In genomic region chr1:79322511-79323027, GRCh38 we compare ENCODE assay signal across 16 cellular contexts.
DNase-seq lines count a peak whose midpoint lies in the region; ATAC-seq, FAIRE-seq and TF ChIP-seq lines count a peak whose summit lies in the region.
"Had no signal": no experiment of that assay in that cellular context is flagged by ENCODE, and none has a peak within 500 bp of the region (broad histone marks: within the 10 kb centered on the region; RNA-seq: fewer than 3 reads in every experiment).

No MANE protein-coding gene starts in this region.

- H3K27ac Mint-ChIP-seq in effector memory CD8-positive, alpha-beta T cell: no peak overlapping the region
- H3K27ac Mint-ChIP-seq: activated naive CD8-positive, alpha-beta T cell treated with anti-CD3 and anti-CD28 coated beads, Interleukin-2, amount 50 U/mL, for 24 hours; activated T-cell treated with anti-CD3 and anti-CD28 coated beads, Interleukin-2, amount 50 U/mL, for 72 hours had no signal

- H3K4me2 ChIP-seq in hepatocyte: no peak overlapping the region

- peaks cover 15% of the 10 kb centered on the region for H3K4me1 ChIP-seq in ACC112 (ENCODE audit: control insufficient read depth, insufficient read depth, low read length, unreplicated experiment)
- no peaks in the 10 kb centered on the region for H3K4me1 ChIP-seq in hepatocyte (ENCODE audit: insufficient read depth)
- H3K4me1 ChIP-seq: colonic mucosa, right lobe of liver, thyroid gland had no signal

- H3K9me2 ChIP-seq in hepatocyte (replicated peaks; ENCODE audit: insufficient read depth): no peaks in the 10 kb centered on the region

- no peak for TF ChIP-seq CTCF in bronchial epithelial cell (IDR thresholded peaks at IDR 0.05; ENCODE audit: insufficient read depth, low read length, severe bottlenecking)
- TF ChIP-seq CTCF in hepatocyte (IDR thresholded peaks at IDR 0.05; ENCODE audit: poor library complexity): no peak
- TF ChIP-seq CTCF in GM13977 (IDR thresholded peaks at IDR 0.05; ENCODE audit: extremely low read depth, insufficient read depth, missing control alignments): no peak

- H2AFZ ChIP-seq in ACC112 (ENCODE audit: low read length, unreplicated experiment) (no peak overlapping the region), hepatocyte (no peak overlapping the region)

- FAIRE-seq in bronchial epithelial cell (lab: Jason Lieb, UNC): no peak

- DNase-seq in LHCN-M2 (ENCODE audit: low read depth): peak; percentile 31
- peak; percentile 28 for DNase-seq in bronchial epithelial cell (ENCODE audit: low read depth)
- DNase-seq in hepatocyte (ENCODE audit: low spot score): no peak
- no peak for DNase-seq in GM13977 (ENCODE audit: low spot score)
- no peak for DNase-seq in SHP77 (lab: John Stamatoyannopoulos, UW)
- DNase-seq in effector memory CD8-positive, alpha-beta T cell: no peak
- DNase-seq: activated CD4-positive, alpha-beta T cell treated with anti-CD3 and anti-CD28 coated beads, Interleukin-2, amount 50 U/mL, for 48 hours; activated naive CD8-positive, alpha-beta T cell treated with anti-CD3 and anti-CD28 coated beads, Interleukin-2, amount 50 U/mL, for 24 hours; activated T-cell treated with anti-CD3 and anti-CD28 coated beads, Interleukin-2, amount 50 U/mL, for 72 hours; colonic mucosa; NCI-H1092; right lobe of liver; stimulated activated CD4-positive, alpha-beta T cell treated with anti-CD3 and anti-CD28 coated beads, Interleukin-4, amount 100 ng/mL, for 1 hour; thyroid gland had no signal

- in situ Hi-C loops in GM13977 (cut with MboI; ENCODE audit: low pct_unique_long_range_greater_than_20kb, low sequenced_read_pairs, unreplicated experiment): no loop called here

- H4K20me1 ChIP-seq in hepatocyte (ENCODE audit: insufficient read depth, poor library complexity, severe bottlenecking): no peaks in the 10 kb centered on the region

- peaks cover 3 to 5% of the 10 kb centered on the region in 2 donors for H3K9me3 Mint-ChIP-seq in effector memory CD8-positive, alpha-beta T cell

- no peaks in the 10 kb centered on the region for H3K27me3 Mint-ChIP-seq in effector memory CD8-positive, alpha-beta T cell
- H3K27me3 Mint-ChIP-seq: activated naive CD8-positive, alpha-beta T cell treated with anti-CD3 and anti-CD28 coated beads, Interleukin-2, amount 50 U/mL, for 24 hours had no signal

- H3K36me3 ChIP-seq in ACC112 (ENCODE audit: insufficient read depth, low read length) (peaks cover 5% of the 10 kb centered on the region; the same call in 1 of the 2 replicates), bronchial epithelial cell (ENCODE audit: control insufficient read depth, insufficient read depth, low read length) (no peaks in the 10 kb centered on the region), hepatocyte (replicated peaks; ENCODE audit: insufficient read depth, low read depth) (no peaks in the 10 kb centered on the region)
- H3K36me3 ChIP-seq: colonic mucosa, right lobe of liver, thyroid gland had no signal

- no peaks in the 10 kb centered on the region for H3K9me3 ChIP-seq in hepatocyte (ENCODE audit: low read depth)
- H3K9me3 ChIP-seq: colonic mucosa, right lobe of liver, thyroid gland had no signal

- H3K27me3 ChIP-seq in ACC112 (ENCODE audit: insufficient read depth, low read length) (no peaks in the 10 kb centered on the region), bronchial epithelial cell (ENCODE audit: control insufficient read depth, insufficient read depth, low read length) (no peaks in the 10 kb centered on the region), hepatocyte (no peaks in the 10 kb centered on the region)
- H3K27me3 ChIP-seq: colonic mucosa, right lobe of liver, thyroid gland had no signal

- H3K4me3 ChIP-seq in ACC112 (ENCODE audit: low read depth, low read length) (peak overlapping the region; percentile 42), bronchial epithelial cell (ENCODE audit: low read depth, low read length) (no peak overlapping the region), hepatocyte (no peak overlapping the region)
- H3K4me3 ChIP-seq: colonic mucosa, right lobe of liver, thyroid gland had no signal

- H3K79me2 ChIP-seq in ACC112 (ENCODE audit: control insufficient read depth, insufficient read depth, low read length, unreplicated experiment) (no peaks in the 10 kb centered on the region), hepatocyte (no peaks in the 10 kb centered on the region)

- H3K36me3 Mint-ChIP-seq in effector memory CD8-positive, alpha-beta T cell (ENCODE audit: insufficient read depth): no peaks in the 10 kb centered on the region

- H3K27ac ChIP-seq in ACC112 (ENCODE audit: low read depth, low read length): peak overlapping the region; percentile 94
- H3K27ac ChIP-seq in hepatocyte: peak overlapping the region; percentile 53
- H3K27ac ChIP-seq: colonic mucosa, right lobe of liver, thyroid gland had no signal

- WGBS in hepatocyte (ENCODE audit: low lambda C conversion rate, missing lambda C conversion rate): 94% methylated on average over 5 of the region's 5 CpGs

- ATAC-seq in GM21737 (IDR thresholded peaks at IDR 0.05; ENCODE audit: unreplicated experiment): no peak
- ATAC-seq in effector memory CD8-positive, alpha-beta T cell (replicated peaks): no peak
- ATAC-seq: activated naive CD8-positive, alpha-beta T cell treated with anti-CD3 and anti-CD28 coated beads, Interleukin-2, amount 50 U/mL, for 24 hours; activated T-cell treated with anti-CD3 and anti-CD28 coated beads, Interleukin-2, amount 50 U/mL, for 72 hours; right lobe of liver had no signal

- H3K4me1 Mint-ChIP-seq in effector memory CD8-positive, alpha-beta T cell (ENCODE audit: low read depth in 2 of 2): no peaks in the 10 kb centered on the region
- H3K4me1 Mint-ChIP-seq: activated naive CD8-positive, alpha-beta T cell treated with anti-CD3 and anti-CD28 coated beads, Interleukin-2, amount 50 U/mL, for 24 hours had no signal

- H3K4me3 Mint-ChIP-seq in effector memory CD8-positive, alpha-beta T cell: no peak overlapping the region
- H3K4me3 Mint-ChIP-seq: activated naive CD8-positive, alpha-beta T cell treated with anti-CD3 and anti-CD28 coated beads, Interleukin-2, amount 50 U/mL, for 24 hours; activated T-cell treated with anti-CD3 and anti-CD28 coated beads, Interleukin-2, amount 50 U/mL, for 72 hours had no signal

Comparison
In these comparisons a context has a peak if more than half of its experiments do, and no peak if none do; other contexts are left out.
1. DNase-seq: peak in LHCN-M2 (single experiment) and bronchial epithelial cell (single experiment); none in hepatocyte (single experiment), GM13977 (single experiment), SHP77 (0 of 2) and effector memory CD8-positive, alpha-beta T cell (0 of 3).